Comparison of ENCODE assay signal across 18 cellular contexts in genomic region chr13:43990021-43990420, GRCh38.
"Had no signal": no experiment of that assay in that cellular context is flagged by ENCODE, and none has a peak within 500 bp of the region (broad histone marks: within the 10 kb centered on the region; RNA-seq: fewer than 3 reads in every experiment).

No MANE protein-coding gene starts in this region.

- ATAC-seq: heart right ventricle; naive thymus-derived CD4-positive, alpha-beta T cell; natural killer cell treated with Interleukin-12 subunit alpha and Interleukin-12 subunit beta and Interleukin-15 and Interleukin-18, amount 100 ng/mL, for 72 hours; stimulated activated effector memory CD8-positive, alpha-beta T cell treated with anti-CD3 and anti-CD28 coated beads, Interleukin-12 subunit alpha, Interleukin-12 subunit beta, amount 100 ng/mL, for 72 hours had no signal

- H3K36me3 ChIP-seq: heart right ventricle, ovary, right atrium auricular region, right lobe of liver, spleen, suprapubic skin, thoracic aorta, tibial artery, uterus had no signal

- H3K4me1 ChIP-seq: suprapubic skin, uterus had no signal

- H3K27ac ChIP-seq: hepatocyte, ovary, right atrium auricular region, right lobe of liver, spleen, suprapubic skin, thoracic aorta, tibial artery, uterus had no signal

- H3K4me3 ChIP-seq: heart right ventricle, hepatocyte, lung, ovary, right atrium auricular region, right lobe of liver, spleen, suprapubic skin, thoracic aorta, tibial artery, uterus had no signal

- H3K27me3 ChIP-seq: heart right ventricle, hepatocyte, ovary, right atrium auricular region, right lobe of liver, tibial artery, uterus had no signal

- DNase-seq: heart right ventricle; islet precursor cell; mesendoderm; naive thymus-derived CD4-positive, alpha-beta T cell; ovary; right lobe of liver; spleen; stimulated activated CD4-positive, alpha-beta T cell treated with anti-CD3 and anti-CD28 coated beads, Interleukin-4, amount 100 ng/mL, for 24 hours; stimulated activated naive CD4-positive, alpha-beta T cell; tibial artery; uterus had no signal

- H3K9me3 ChIP-seq: ovary, right lobe of liver, uterus had no signal
